In the genomic region with DNA sequence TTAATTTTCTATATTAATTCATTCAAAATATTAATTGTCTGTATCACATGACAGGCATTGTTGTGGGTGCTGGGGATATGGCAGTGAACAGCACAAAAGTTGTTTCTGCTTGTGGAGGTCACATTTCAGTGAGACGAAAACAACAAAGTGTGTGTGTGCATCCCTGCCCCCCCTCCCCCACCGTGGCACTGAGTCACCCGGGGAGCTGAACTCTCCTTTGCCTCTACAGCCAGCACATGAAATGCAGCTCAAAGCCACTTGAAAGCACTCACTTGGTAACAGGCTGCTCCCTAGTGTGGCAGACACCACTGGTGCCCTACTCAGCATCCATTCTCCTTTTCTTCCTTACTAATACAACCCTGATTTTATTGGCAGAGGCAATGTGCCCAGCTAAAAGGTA, we compare ENCODE assay signal across 1 cellular context.
A peak's percentile ranks its signal among the peaks of the same experiment; 100 is the strongest.
TF ChIP-seq lines count a peak whose summit lies in the region.

No MANE protein-coding gene starts in this region.

TF ChIP-seq in SK-N-SH, 30 proteins besides CTCF, POLR2A, EP300 and RAD21:
- TF ChIP-seq JUND (IDR thresholded peaks at IDR 0.05) (peak; percentile 11; the same call in 1 of the 2 replicates), FOSL2 (IDR thresholded peaks at IDR 0.05; ENCODE audit: borderline replicate concordance, low read depth) (peak; percentile 44; the same call in 1 of the 2 replicates)
- TF ChIP-seq, protein P1, sequence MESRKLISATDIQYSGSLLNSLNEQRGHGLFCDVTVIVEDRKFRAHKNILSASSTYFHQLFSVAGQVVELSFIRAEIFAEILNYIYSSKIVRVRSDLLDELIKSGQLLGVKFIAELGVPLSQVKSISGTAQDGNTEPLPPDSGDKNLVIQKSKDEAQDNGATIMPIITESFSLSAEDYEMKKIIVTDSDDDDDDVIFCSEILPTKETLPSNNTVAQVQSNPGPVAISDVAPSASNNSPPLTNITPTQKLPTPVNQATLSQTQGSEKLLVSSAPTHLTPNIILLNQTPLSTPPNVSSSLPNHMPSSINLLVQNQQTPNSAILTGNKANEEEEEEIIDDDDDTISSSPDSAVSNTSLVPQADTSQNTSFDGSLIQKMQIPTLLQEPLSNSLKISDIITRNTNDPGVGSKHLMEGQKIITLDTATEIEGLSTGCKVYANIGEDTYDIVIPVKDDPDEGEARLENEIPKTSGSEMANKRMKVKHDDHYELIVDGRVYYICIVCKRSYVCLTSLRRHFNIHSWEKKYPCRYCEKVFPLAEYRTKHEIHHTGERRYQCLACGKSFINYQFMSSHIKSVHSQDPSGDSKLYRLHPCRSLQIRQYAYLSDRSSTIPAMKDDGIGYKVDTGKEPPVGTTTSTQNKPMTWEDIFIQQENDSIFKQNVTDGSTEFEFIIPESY (IDR thresholded peaks at IDR 0.05; ENCODE audit: borderline replicate concordance, low read depth) = no peak
